Comparison of ENCODE assay signal across 7 cellular contexts in the genomic region with DNA sequence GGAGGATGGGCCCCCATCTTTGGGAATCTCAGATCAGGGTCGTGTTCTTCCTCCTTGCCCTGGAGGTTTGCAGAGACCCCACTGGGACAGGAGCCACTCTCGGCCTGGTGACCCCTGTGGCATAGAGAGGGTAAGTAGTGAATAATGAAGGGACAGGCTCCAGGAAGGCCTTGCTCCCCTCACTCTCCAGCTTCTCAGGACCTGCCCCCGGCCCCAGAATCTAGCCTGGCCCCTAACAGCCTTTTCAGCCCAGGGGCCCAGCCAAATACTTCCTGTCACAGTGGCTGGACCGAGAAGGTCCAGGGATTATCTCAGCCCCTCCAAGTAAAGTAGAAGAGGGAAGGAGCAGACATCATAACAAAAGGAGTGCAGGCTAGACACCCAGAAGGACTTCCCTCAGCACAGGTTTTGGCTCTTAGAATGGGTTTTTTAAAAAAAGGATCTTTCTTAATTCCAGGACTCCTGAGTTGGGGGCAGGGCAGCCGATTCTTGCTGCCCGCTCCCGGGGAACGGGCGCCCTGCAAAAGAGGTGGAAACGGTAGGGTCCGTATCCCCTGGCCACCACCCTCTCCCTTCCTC. TPM values are rescaled to one million over a fixed set of nuclear protein-coding genes. Genes with fewer than 3 reads are reported as not detected.
DNase-seq lines count a peak whose midpoint lies in the region; ATAC-seq and TF ChIP-seq lines count a peak whose summit lies in the region.

No MANE protein-coding gene starts in this region.

- TF ChIP-seq POLR2A in GM18505 (IDR thresholded peaks at IDR 0.05; ENCODE audit: borderline replicate concordance, extremely low read depth, insufficient read depth, insufficient read length) = no peak

- no peak overlapping the region for H3K27ac ChIP-seq in HEK293 (ENCODE audit: extremely low read depth, low read depth, low read length)
- H3K27ac ChIP-seq in hepatocyte = no peak overlapping the region

- H3K27me3 Mint-ChIP-seq in activated T-helper 17 cell treated with anti-CD3 and anti-CD28 coated beads, Interleukin-2, amount 50 U/mL, for 72 hours = peaks cover 28% of the 10 kb centered on the region

- H3K4me1 ChIP-seq in HEK293 (ENCODE audit: control insufficient read depth, insufficient read depth, low read length) (peaks cover 3% of the 10 kb centered on the region; the same call in 1 of the 2 replicates), hepatocyte (ENCODE audit: insufficient read depth) (peaks cover 10% of the 10 kb centered on the region)

- no peak overlapping the region for H2AFZ ChIP-seq in hepatocyte

- ATAC-seq in activated T-helper 17 cell treated with anti-CD3 and anti-CD28 coated beads, Interleukin-2, amount 50 U/mL, for 72 hours (replicated peaks) = no peak
- no peak for ATAC-seq in stimulated activated effector memory CD8-positive, alpha-beta T cell treated with anti-CD3 and anti-CD28 coated beads, Interleukin-12 subunit alpha, Interleukin-12 subunit beta, amount 100 ng/mL, for 72 hours
- no peak for ATAC-seq in GM18505 (IDR thresholded peaks at IDR 0.05; ENCODE audit: unreplicated experiment)

- no peak overlapping the region for H3K27ac Mint-ChIP-seq in activated T-helper 17 cell treated with anti-CD3 and anti-CD28 coated beads, Interleukin-2, amount 50 U/mL, for 72 hours
- no peak overlapping the region for H3K27ac Mint-ChIP-seq in stimulated activated effector memory CD8-positive, alpha-beta T cell treated with anti-CD3 and anti-CD28 coated beads, Interleukin-12 subunit alpha, Interleukin-12 subunit beta, amount 100 ng/mL, for 72 hours

- no peak for TF ChIP-seq CTCF in HEK293 (tag by site-specific recombination; IDR thresholded peaks at IDR 0.05)
- no peak for TF ChIP-seq CTCF in hepatocyte (IDR thresholded peaks at IDR 0.05; ENCODE audit: poor library complexity)

- no peaks in the 10 kb centered on the region for H4K20me1 ChIP-seq in hepatocyte (ENCODE audit: insufficient read depth, poor library complexity, severe bottlenecking)

- DNase-seq in hepatocyte (ENCODE audit: low spot score) (no peak), dermis blood vessel endothelial cell (no peak), NCI-H1417 (lab: John Stamatoyannopoulos, UW) (no peak)
- DNase-seq in stimulated activated effector memory CD8-positive, alpha-beta T cell treated with anti-CD3 and anti-CD28 coated beads, Interleukin-12 subunit alpha, Interleukin-12 subunit beta, amount 100 ng/mL, for 72 hours (ENCODE audit: low spot score in 2 of 2) = no peak

- 28% methylated on average over 11 of the region's 11 CpGs for WGBS in hepatocyte (ENCODE audit: low lambda C conversion rate, missing lambda C conversion rate)

- no peaks in the 10 kb centered on the region for H3K9me3 ChIP-seq in HEK293 (ENCODE audit: control insufficient read depth, insufficient read depth, low read depth, low read length)
- H3K9me3 ChIP-seq in hepatocyte (ENCODE audit: low read depth) = no peaks in the 10 kb centered on the region

- CTCF ChIA-PET in HEK293 (lab: Yijun Ruan, JAX) = interaction anchor here (0.6 to 14.4 kb wide), 18 partner anchors 8 to 1559 kb away, joined by 3 to 486 read pairs (median 4); partner anchors contain the start of gene SLC35B1

- no peaks in the 10 kb centered on the region for H3K9me2 ChIP-seq in hepatocyte (replicated peaks; ENCODE audit: insufficient read depth)

- no peaks in the 10 kb centered on the region for H3K36me3 ChIP-seq in HEK293 (ENCODE audit: control insufficient read depth in 2 of 2, insufficient read depth in 1 of 2, low read length in 2 of 2)
- no peaks in the 10 kb centered on the region for H3K36me3 ChIP-seq in hepatocyte (replicated peaks; ENCODE audit: insufficient read depth, low read depth)

- peaks cover 55% of the 10 kb centered on the region for H3K27me3 ChIP-seq in hepatocyte

- H3K9me3 Mint-ChIP-seq in activated T-helper 17 cell treated with anti-CD3 and anti-CD28 coated beads, Interleukin-2, amount 50 U/mL, for 72 hours = no peaks in the 10 kb centered on the region
- H3K9me3 Mint-ChIP-seq in stimulated activated effector memory CD8-positive, alpha-beta T cell treated with anti-CD3 and anti-CD28 coated beads, Interleukin-12 subunit alpha, Interleukin-12 subunit beta, amount 100 ng/mL, for 72 hours = no peaks in the 10 kb centered on the region

- H3K4me3 Mint-ChIP-seq in activated T-helper 17 cell treated with anti-CD3 and anti-CD28 coated beads, Interleukin-2, amount 50 U/mL, for 72 hours = peak overlapping the region; percentile 47
- H3K4me3 Mint-ChIP-seq in stimulated activated effector memory CD8-positive, alpha-beta T cell treated with anti-CD3 and anti-CD28 coated beads, Interleukin-12 subunit alpha, Interleukin-12 subunit beta, amount 100 ng/mL, for 72 hours = peak overlapping the region; percentile 65

- H3K4me2 ChIP-seq in hepatocyte = peak overlapping the region; percentile 100

- H3K4me1 Mint-ChIP-seq in activated T-helper 17 cell treated with anti-CD3 and anti-CD28 coated beads, Interleukin-2, amount 50 U/mL, for 72 hours = no peaks in the 10 kb centered on the region
- peaks cover 27% of the 10 kb centered on the region for H3K4me1 Mint-ChIP-seq in stimulated activated effector memory CD8-positive, alpha-beta T cell treated with anti-CD3 and anti-CD28 coated beads, Interleukin-12 subunit alpha, Interleukin-12 subunit beta, amount 100 ng/mL, for 72 hours

- no peaks in the 10 kb centered on the region for H3K36me3 Mint-ChIP-seq in activated T-helper 17 cell treated with anti-CD3 and anti-CD28 coated beads, Interleukin-2, amount 50 U/mL, for 72 hours (ENCODE audit: low read depth)
- H3K36me3 Mint-ChIP-seq in stimulated activated effector memory CD8-positive, alpha-beta T cell treated with anti-CD3 and anti-CD28 coated beads, Interleukin-12 subunit alpha, Interleukin-12 subunit beta, amount 100 ng/mL, for 72 hours = no peaks in the 10 kb centered on the region

- H3K4me3 ChIP-seq in HEK293 (ENCODE audit: low read depth, low read length) (peak overlapping the region; percentile 20), hepatocyte (no peak overlapping the region)

- no peaks in the 10 kb centered on the region for H3K79me2 ChIP-seq in hepatocyte

- POLR2A ChIA-PET in HEK293 (lab: Yijun Ruan, JAX) = interaction anchor here (0.9 to 1.4 kb wide), 2 partner anchors 133 to 189 kb away, joined by 3 to 7 read pairs; partner anchors contain the start of genes FAM117A and SLC35B1

TF ChIP-seq in HEK293, 187 proteins besides CTCF, POLR2A, EP300 and RAD21:
- TF ChIP-seq ZNF548 (tag by site-specific recombination; IDR thresholded peaks at IDR 0.05) (no peak), ZBTB7A (tag by site-specific recombination; IDR thresholded peaks at IDR 0.05; ENCODE audit: low read depth) (no peak), ZBTB1 (tag by site-specific recombination; IDR thresholded peaks at IDR 0.05) (no peak), ZBTB49 (tag by site-specific recombination; IDR thresholded peaks at IDR 0.05; ENCODE audit: low read depth) (no peak), REPIN1 (tag by site-specific recombination; IDR thresholded peaks at IDR 0.05; ENCODE audit: low read depth) (no peak), ZNF24 (tag by site-specific recombination; IDR thresholded peaks at IDR 0.05) (no peak), ZNF366 (tag by site-specific recombination; conservative IDR thresholded peaks at IDR 0.05) (0 out of 2 replicates have a peak, but pooled peaks have one; percentile 8), BCL6B (tag by site-specific recombination; IDR thresholded peaks at IDR 0.05) (no peak), HOXC10 (CRISPR knock-in tag; IDR thresholded peaks at IDR 0.05) (no peak)

RNA-seq across cellular contexts. Expression of gene NXPH3, which starts 0.6 kb away (rescaled TPM):
- total RNA-seq in activated T-helper 17 cell treated with anti-CD3 and anti-CD28 coated beads, Interleukin-2, amount 50 U/mL, for 72 hours = not detected
- total RNA-seq in hepatocyte (0.40 and 1.2 TPM in 2 replicates), dermis blood vessel endothelial cell (3.9 and 4.0 TPM in 2 replicates)
- 0.21 and 0.77 TPM in 2 replicates for polyA plus RNA-seq in hepatocyte
